ENCODE assay signal across 8 cellular contexts in genomic region chr19:4007021-4007835, GRCh38. TPM values are rescaled to one million over a fixed set of nuclear protein-coding genes. Genes with fewer than 3 reads are reported as not detected.
DNase-seq lines count a peak whose midpoint lies in the region; ATAC-seq and TF ChIP-seq lines count a peak whose summit lies in the region.

TSS of gene PIAS4 (plus strand) at chr19:4007736. CDS start at chr19:4007761, 25 bp downstream.

- H3K9ac ChIP-seq in fibroblast of lung (ENCODE audit: insufficient read depth, low read length), result peak within 1 kb of the TSS; percentile 71

- peak within 1 kb of the TSS; percentile 59 for H3K27ac ChIP-seq in fibroblast of lung (ENCODE audit: insufficient read depth, low read length)

- H3K4me2 ChIP-seq in fibroblast of lung (ENCODE audit: extremely low read depth, insufficient read depth, low read length), result peak within 1 kb of the TSS; percentile 98

- no peaks in the 10 kb centered on the region for H3K9me3 Mint-ChIP-seq in naive thymus-derived CD8-positive, alpha-beta T cell

- H3K36me3 ChIP-seq in fibroblast of lung (ENCODE audit: control insufficient read depth, insufficient read depth, low read length), result peaks cover 5% of the 10 kb centered on the region

- peaks cover 11 to 39% (median 29%) of the 10 kb centered on the region in 4 donors for H3K4me1 Mint-ChIP-seq in naive thymus-derived CD8-positive, alpha-beta T cell

- H3K27me3 ChIP-seq in fibroblast of lung (ENCODE audit: control insufficient read depth, insufficient read depth, low read length), result no peaks in the 10 kb centered on the region

- H3K4me3 Mint-ChIP-seq in naive thymus-derived CD8-positive, alpha-beta T cell, result peak within 1 kb of the TSS; percentile 79 to 93 (median 87)

- H3K9me3 ChIP-seq in fibroblast of lung (ENCODE audit: control insufficient read depth, insufficient read depth, low read depth, low read length), result no peaks in the 10 kb centered on the region

- no peaks in the 10 kb centered on the region for H4K20me1 ChIP-seq in fibroblast of lung (ENCODE audit: control insufficient read depth, extremely low read depth, insufficient read depth, low read length)

- H2AFZ ChIP-seq in fibroblast of lung (ENCODE audit: low read length), result peak within 1 kb of the TSS; percentile 97

- peak; percentile 72 for ATAC-seq in GM21825 (IDR thresholded peaks at IDR 0.05; ENCODE audit: unreplicated experiment)
- ATAC-seq in naive thymus-derived CD8-positive, alpha-beta T cell, result peak; percentile 90 to 91

- TF ChIP-seq CTCF in fibroblast of lung (conservative IDR thresholded peaks at IDR 0.05 in 1 of 2, IDR thresholded peaks at IDR 0.05 in 1 of 2; ENCODE audit: low read depth in 1 of 2, low read length in 2 of 2), result no peak

- peak within 1 kb of the TSS; percentile 71 to 91 (median 85) for H3K27ac Mint-ChIP-seq in naive thymus-derived CD8-positive, alpha-beta T cell

- H3K36me3 Mint-ChIP-seq in naive thymus-derived CD8-positive, alpha-beta T cell, result peaks cover 0 to 2% (median 0%) of the 10 kb centered on the region in 3 donors

- H3K27me3 Mint-ChIP-seq in naive thymus-derived CD8-positive, alpha-beta T cell, result no peaks in the 10 kb centered on the region

- H3K4me1 ChIP-seq in fibroblast of lung (ENCODE audit: control insufficient read depth, extremely low read depth, insufficient read depth, low read length), result peaks cover 8% of the 10 kb centered on the region

- H3K79me2 ChIP-seq in fibroblast of lung (ENCODE audit: control insufficient read depth, insufficient read depth, low read length), result peaks cover 37% of the 10 kb centered on the region

- POLR2A ChIA-PET in naive thymus-derived CD8-positive, alpha-beta T cell (lab: Charles Lee), result interaction anchor here (0.6 to 3.5 kb wide), 26 partner anchors 13 to 893 kb away, joined by 3 to 46 read pairs (median 4); partner anchors contain the start of genes DAPK3, EEF2, MRPL54 and ZBTB7A

- peak; percentile 86 for DNase-seq in DMS79 treated with DMSO at 0.1 percent for 48 hours (lab: John Stamatoyannopoulos, UW)
- DNase-seq in Kasumi-1 (lab: John Stamatoyannopoulos, UW), result peak; percentile 87 to 95
- DNase-seq in RKO (ENCODE audit: low spot score), result peak; percentile 94
- peak; percentile 93 to 97 for DNase-seq in activated T-helper 1 cell treated with anti-CD3 and anti-CD28 coated beads, Interleukin-2, amount 50 U/mL, for 16 hours (ENCODE audit: low read depth in 1 of 2, low spot score in 1 of 2)
- DNase-seq in fibroblast of lung (ENCODE audit: low read depth in 2 of 2), result peak; percentile 86 to 91
- peak; percentile 88 to 99 (median 94) for DNase-seq in naive thymus-derived CD8-positive, alpha-beta T cell
- peak; percentile 92 to 98 (median 96) for DNase-seq in stimulated activated naive CD4-positive, alpha-beta T cell (lab: John Stamatoyannopoulos, UW)

- peak within 1 kb of the TSS; percentile 76 to 92 (median 92) for H3K4me3 ChIP-seq in fibroblast of lung (replicated peaks in 1 of 4; ENCODE audit: control extremely low read depth in 1 of 4, insufficient read depth in 1 of 4, low read depth in 3 of 4, low read length in 4 of 4)

RNA-seq across cellular contexts. Expression of gene PIAS4, which starts in this region (rescaled TPM):
- total RNA-seq in fibroblast of lung, result 12.1 and 14.9 TPM in 2 replicates
- 6.6 and 7.3 TPM in 2 replicates for polyA plus RNA-seq in fibroblast of lung
- 13.9 and 16.1 TPM in 2 replicates for polyA plus RNA-seq in fibroblast of lung (2012)
- polyA minus RNA-seq in fibroblast of lung (ENCODE audit: low replicate concordance), result 27.9 and 34.3 TPM in 2 replicates
- 10 to 100 TPM; 34.4 to 34.9 TPM for total RNA-seq in naive thymus-derived CD8-positive, alpha-beta T cell
- polyA plus RNA-seq in naive thymus-derived CD8-positive, alpha-beta T cell, result 1 to 10 TPM; 3.2 to 4.9 (median 4.5) TPM

Comparison
In these comparisons a context has a peak if more than half of its experiments do, and no peak if none do; other contexts are left out.
1. Peak in every context shown above with its lines: DNase-seq, ATAC-seq, H3K4me3 ChIP-seq and H3K27ac ChIP-seq.